18 cellular contexts compared by ENCODE assay signal in genomic region chr9:121185178-121185745, GRCh38. TPM values are rescaled to one million over a fixed set of nuclear protein-coding genes. Genes with fewer than 3 reads are reported as not detected.
DNase-seq lines count a peak whose midpoint lies in the region; ATAC-seq and TF ChIP-seq lines count a peak whose summit lies in the region.
"Had no signal": no experiment of that assay in that cellular context is flagged by ENCODE, and none has a peak within 500 bp of the region (broad histone marks: within the 10 kb centered on the region; RNA-seq: fewer than 3 reads in every experiment).

No MANE protein-coding gene starts in this region.

- peak in 3 of 4 experiments; percentile 18 to 22 (median 20) for ATAC-seq in T-cell (replicated peaks in 1 of 4)

- peak overlapping the region in 2 of 7 donors; percentile 9 to 32 for H3K4me3 Mint-ChIP-seq in CD8-positive, alpha-beta memory T cell
- H3K4me3 Mint-ChIP-seq in T-cell (no peak overlapping the region), mesothelial cell of epicardium (no peak overlapping the region)

- POLR2A ChIA-PET in CD8-positive, alpha-beta memory T cell (lab: Charles Lee) = no interaction called here
- POLR2A ChIA-PET in T-cell (lab: Charles Lee) = interaction anchor here (0.6 to 1.2 kb wide), 2 partner anchors 12 to 14 kb away, joined by 3 to 5 read pairs; no protein-coding TSS in a partner anchor

- H3K36me3 Mint-ChIP-seq in CD8-positive, alpha-beta memory T cell = peaks cover 0 to 69% (median 14%) of the 10 kb centered on the region in 3 donors
- H3K36me3 Mint-ChIP-seq in T-cell (peaks cover 44% of the 10 kb centered on the region), mesothelial cell of epicardium (peaks cover 32% of the 10 kb centered on the region)

- H3K4me1 ChIP-seq in CD8-positive, alpha-beta memory T cell (ENCODE audit: insufficient read depth, low read length) = peaks cover 47% of the 10 kb centered on the region
- H3K4me1 ChIP-seq: prostate gland had no signal

- H3K27ac ChIP-seq in CD8-positive, alpha-beta memory T cell (ENCODE audit: low read depth, low read length) = no peak overlapping the region
- H3K27ac ChIP-seq: breast epithelium, C4-2B, hepatocyte, prostate gland, testis had no signal

- H3K27me3 Mint-ChIP-seq in CD8-positive, alpha-beta memory T cell = no peaks in the 10 kb centered on the region
- H3K27me3 Mint-ChIP-seq in T-cell = no peaks in the 10 kb centered on the region
- H3K27me3 Mint-ChIP-seq in mesothelial cell of epicardium (ENCODE audit: low read depth) = no peaks in the 10 kb centered on the region

- peaks cover 13% of the 10 kb centered on the region for H3K36me3 ChIP-seq in CD8-positive, alpha-beta memory T cell (ENCODE audit: insufficient read depth, low read length)
- H3K36me3 ChIP-seq: breast epithelium, prostate gland had no signal

- H3K9me3 ChIP-seq in CD8-positive, alpha-beta memory T cell (ENCODE audit: low read length) = no peaks in the 10 kb centered on the region
- H3K9me3 ChIP-seq: breast epithelium, prostate gland, testis had no signal

- H3K27me3 ChIP-seq in CD8-positive, alpha-beta memory T cell (ENCODE audit: insufficient read depth, low read length, poor library complexity, severe bottlenecking) = no peaks in the 10 kb centered on the region
- H3K27me3 ChIP-seq: breast epithelium, hepatocyte, testis had no signal

- peaks cover 70 to 85% (median 80%) of the 10 kb centered on the region in 3 donors for H3K4me1 Mint-ChIP-seq in CD8-positive, alpha-beta memory T cell
- H3K4me1 Mint-ChIP-seq in T-cell = peaks cover 59 to 80% (median 75%) of the 10 kb centered on the region in 3 donors
- peaks cover 30% of the 10 kb centered on the region for H3K4me1 Mint-ChIP-seq in mesothelial cell of epicardium

- no peak overlapping the region for H3K4me3 ChIP-seq in CD8-positive, alpha-beta memory T cell (ENCODE audit: low read length)
- H3K4me3 ChIP-seq: breast epithelium, hepatocyte, prostate gland, testis had no signal

- no peak for TF ChIP-seq CTCF in mesothelial cell of epicardium (IDR thresholded peaks at IDR 0.05; ENCODE audit: unreplicated experiment)

- CTCF ChIA-PET in CD8-positive, alpha-beta memory T cell (lab: Charles Lee) = interaction anchor here (1.2 kb wide), 2 partner anchors 10 to 13 kb away, joined by 3 to 4 read pairs; no protein-coding TSS in a partner anchor
- CTCF ChIA-PET in T-cell (lab: Charles Lee) = interaction anchor here in 1 of 2 donors (0.7 to 1.4 kb wide), 7 partner anchors 11 to 78 kb away, joined by 3 to 4 read pairs (median 3); no protein-coding TSS in a partner anchor

- peak overlapping the region in 7 of 8 donors; percentile 64 to 87 (median 81) for H3K27ac Mint-ChIP-seq in CD8-positive, alpha-beta memory T cell
- peak overlapping the region; percentile 83 for H3K27ac Mint-ChIP-seq in T-cell
- H3K27ac Mint-ChIP-seq in mesothelial cell of epicardium = peak overlapping the region; percentile 65

- peak; percentile 19 for DNase-seq in NCI-H2171 treated with DMSO at 0.1 percent for 48 hours (lab: John Stamatoyannopoulos, UW)
- DNase-seq in NCI-H2171 (lab: John Stamatoyannopoulos, UW) = no peak
- DNase-seq in CD8-positive, alpha-beta memory T cell = no peak
- no peak for DNase-seq in T-cell
- DNase-seq in mesothelial cell of epicardium (ENCODE audit: low spot score in 2 of 2, unreplicated experiment in 2 of 2) = no peak
- no peak for DNase-seq in NCI-H2196 (lab: John Stamatoyannopoulos, UW; ENCODE audit: unreplicated experiment)
- DNase-seq in middle frontal gyrus (ENCODE audit: extremely low spot score, low spot score) = no peak
- DNase-seq in NCI-H774 (lab: John Stamatoyannopoulos, UW) = no peak
- DNase-seq: 8988T; activated CD4-positive, alpha-beta T cell treated with anti-CD3 and anti-CD28 coated beads, Interleukin-2, amount 50 U/mL, for 48 hours; activated naive CD4-positive, alpha-beta T cell; NCI-H2029; T-helper 9 cell; testis had no signal

- H3K9me3 Mint-ChIP-seq in CD8-positive, alpha-beta memory T cell = no peaks in the 10 kb centered on the region
- H3K9me3 Mint-ChIP-seq in T-cell (no peaks in the 10 kb centered on the region), mesothelial cell of epicardium (no peaks in the 10 kb centered on the region)

RNA-seq across cellular contexts. Expression of gene RAB14, which starts 16.4 kb away (rescaled TPM):
- 10 to 100 TPM; 81.7 to 85.4 TPM for total RNA-seq in CD8-positive, alpha-beta memory T cell
- 51.0 TPM for polyA plus RNA-seq in CD8-positive, alpha-beta memory T cell
- total RNA-seq in T-cell = 10 to 100 TPM; 42.4 to 56.6 (median 50.5) TPM
- 54.9 to 61.5 TPM (median 58.3 TPM) in 3 replicates for total RNA-seq in mesothelial cell of epicardium
